Comparison of ENCODE assay signal across 9 cellular contexts in genomic region chr10:98340261-98340675, GRCh38.
A peak's percentile ranks its signal among the peaks of the same experiment; 100 is the strongest.
DNase-seq lines count a peak whose midpoint lies in the region; ATAC-seq and TF ChIP-seq lines count a peak whose summit lies in the region.
"Had no signal": no experiment of that assay in that cellular context is flagged by ENCODE, and none has a peak within 500 bp of the region (broad histone marks: within the 10 kb centered on the region; RNA-seq: fewer than 3 reads in every experiment).

No MANE protein-coding gene starts in this region.

- H3K4me2 ChIP-seq in OCI-LY7 (ENCODE audit: low read length): peak overlapping the region; percentile 46

- in situ Hi-C loops in GM13977 (cut with MboI; ENCODE audit: low pct_unique_long_range_greater_than_20kb, low sequenced_read_pairs, unreplicated experiment): no loop called here

- BruUV-seq in OCI-LY7 (replicated peaks; lab: Mats Ljungman, UMichigan): no TSS peak

- intact Hi-C loops in OCI-LY7 (cut with micrococcal nuclease; ENCODE audit: unreplicated experiment): no loop called here

- ATAC-seq in GM19023 (IDR thresholded peaks at IDR 0.05; ENCODE audit: unreplicated experiment): peak; percentile 30
- peak; percentile 30 for ATAC-seq in HG02610 (IDR thresholded peaks at IDR 0.05; ENCODE audit: unreplicated experiment)
- ATAC-seq in natural killer cell treated with Interleukin-12 subunit alpha and Interleukin-12 subunit beta and Interleukin-15 and Interleukin-18, amount 100 ng/mL, for 72 hours: no peak
- ATAC-seq: K562 had no signal

- TF ChIP-seq CTCF in OCI-LY7 (conservative IDR thresholded peaks at IDR 0.05; ENCODE audit: low read length) (no peak), GM13977 (IDR thresholded peaks at IDR 0.05; ENCODE audit: extremely low read depth, insufficient read depth, missing control alignments) (no peak)

- H2AFZ ChIP-seq in OCI-LY7 (ENCODE audit: low read length): peak overlapping the region; percentile 14; the same call in 1 of the 2 replicates

- H3K4me1 Mint-ChIP-seq in natural killer cell treated with Interleukin-12 subunit alpha and Interleukin-12 subunit beta and Interleukin-15 and Interleukin-18, amount 100 ng/mL, for 72 hours (ENCODE audit: low read depth in 2 of 2): peaks cover 14 to 21% of the 10 kb centered on the region in 2 donors
- H3K4me1 Mint-ChIP-seq: activated naive CD4-positive, alpha-beta T cell treated with anti-CD3 and anti-CD28 coated beads, Interleukin-2, amount 50 U/mL, for 24 hours had no signal

- H3K4me1 ChIP-seq in OCI-LY7 (ENCODE audit: insufficient read depth, low read length, poor library complexity, severe bottlenecking): peaks cover 24% of the 10 kb centered on the region

- peaks cover 2 to 7% of the 10 kb centered on the region in 2 donors for H3K27me3 Mint-ChIP-seq in natural killer cell treated with Interleukin-12 subunit alpha and Interleukin-12 subunit beta and Interleukin-15 and Interleukin-18, amount 100 ng/mL, for 72 hours

- H3K4me3 Mint-ChIP-seq in natural killer cell treated with Interleukin-12 subunit alpha and Interleukin-12 subunit beta and Interleukin-15 and Interleukin-18, amount 100 ng/mL, for 72 hours: peak overlapping the region; percentile 52
- H3K4me3 Mint-ChIP-seq: activated naive CD4-positive, alpha-beta T cell treated with anti-CD3 and anti-CD28 coated beads, Interleukin-2, amount 50 U/mL, for 24 hours had no signal

- POLR2A ChIA-PET in OCI-LY7 (lab: Charles Lee): interaction anchor here (0.7 to 1.3 kb wide), 5 partner anchors 9 to 23 kb away, joined by 3 to 6 read pairs (median 5); no protein-coding TSS in a partner anchor

- no peaks in the 10 kb centered on the region for H3K36me3 Mint-ChIP-seq in natural killer cell treated with Interleukin-12 subunit alpha and Interleukin-12 subunit beta and Interleukin-15 and Interleukin-18, amount 100 ng/mL, for 72 hours
- H3K36me3 Mint-ChIP-seq: activated naive CD4-positive, alpha-beta T cell treated with anti-CD3 and anti-CD28 coated beads, Interleukin-2, amount 50 U/mL, for 24 hours had no signal

- H3K4me3 ChIP-seq in OCI-LY7 (ENCODE audit: low read depth, low read length, poor library complexity, severe bottlenecking): no peak overlapping the region
- H3K4me3 ChIP-seq: K562 had no signal

- H3K27ac ChIP-seq in OCI-LY7 (ENCODE audit: low read depth, low read length, poor library complexity, severe bottlenecking): peak overlapping the region; percentile 6

- no peaks in the 10 kb centered on the region for H3K9me3 Mint-ChIP-seq in natural killer cell treated with Interleukin-12 subunit alpha and Interleukin-12 subunit beta and Interleukin-15 and Interleukin-18, amount 100 ng/mL, for 72 hours
- H3K9me3 Mint-ChIP-seq: activated naive CD4-positive, alpha-beta T cell treated with anti-CD3 and anti-CD28 coated beads, Interleukin-2, amount 50 U/mL, for 24 hours had no signal

- CTCF ChIA-PET in OCI-LY7 (lab: Charles Lee; ENCODE audit: unreplicated experiment): interaction anchor here (0.7 kb wide), 1 partner anchor 10 kb away, joined by 3 read pairs; no protein-coding TSS in a partner anchor

- peak overlapping the region; percentile 14 to 57 for H3K27ac Mint-ChIP-seq in natural killer cell treated with Interleukin-12 subunit alpha and Interleukin-12 subunit beta and Interleukin-15 and Interleukin-18, amount 100 ng/mL, for 72 hours
- H3K27ac Mint-ChIP-seq: activated naive CD4-positive, alpha-beta T cell treated with anti-CD3 and anti-CD28 coated beads, Interleukin-2, amount 50 U/mL, for 24 hours had no signal

- no peaks in the 10 kb centered on the region for H3K79me2 ChIP-seq in OCI-LY7 (ENCODE audit: insufficient read depth, low read depth, low read length)

- H4K20me1 ChIP-seq in OCI-LY7 (ENCODE audit: insufficient read depth, low read length): no peaks in the 10 kb centered on the region

- H3K9me2 ChIP-seq in OCI-LY7 (ENCODE audit: insufficient read depth, low read length): no peaks in the 10 kb centered on the region

- H3K9me3 ChIP-seq in OCI-LY7 (ENCODE audit: low read length): no peaks in the 10 kb centered on the region

- DNase-seq in OCI-LY7 (ENCODE audit: low spot score): peak; percentile 62
- DNase-seq in natural killer cell treated with Interleukin-12 subunit alpha and Interleukin-12 subunit beta and Interleukin-15 and Interleukin-18, amount 100 ng/mL, for 72 hours (ENCODE audit: low spot score): no peak
- no peak for DNase-seq in H4 (ENCODE audit: low spot score)
- no peak for DNase-seq in effector CD4-positive, alpha-beta T cell
- no peak for DNase-seq in GM13977 (ENCODE audit: low spot score)

- H3K36me3 ChIP-seq in OCI-LY7 (ENCODE audit: insufficient read depth, low read length): no peaks in the 10 kb centered on the region

Comparison
In these comparisons a context has a peak if more than half of its experiments do, and no peak if none do; other contexts are left out.
1. ATAC-seq: peak in GM19023 (single experiment) and HG02610 (single experiment); none in natural killer cell treated with Interleukin-12 subunit alpha and Interleukin-12 subunit beta and Interleukin-15 and Interleukin-18, amount 100 ng/mL, for 72 hours (0 of 2).